ENCODE assay signal across 16 cellular contexts in genomic region chr12:78290606-78291345, GRCh38.
DNase-seq lines count a peak whose midpoint lies in the region; FAIRE-seq and TF ChIP-seq lines count a peak whose summit lies in the region.
"Had no signal": no experiment of that assay in that cellular context is flagged by ENCODE, and none has a peak within 500 bp of the region (broad histone marks: within the 10 kb centered on the region; RNA-seq: fewer than 3 reads in every experiment).

No MANE protein-coding gene starts in this region.

- H3K9ac ChIP-seq in astrocyte (ENCODE audit: low read length) = peak overlapping the region; percentile 44

- H3K27ac ChIP-seq in astrocyte (ENCODE audit: low read depth, low read length) (peak overlapping the region; percentile 85), hepatocyte (peak overlapping the region; percentile 27)
- H3K27ac ChIP-seq: lower lobe of right lung had no signal

- peaks cover 13% of the 10 kb centered on the region for H3K4me1 ChIP-seq in astrocyte (ENCODE audit: insufficient read depth, low read length)
- peaks cover 6% of the 10 kb centered on the region for H3K4me1 ChIP-seq in hepatocyte (ENCODE audit: insufficient read depth)

- H3K27me3 ChIP-seq in astrocyte (ENCODE audit: insufficient read depth, low read length) (no peaks in the 10 kb centered on the region), hepatocyte (no peaks in the 10 kb centered on the region)

- H3K9me3 ChIP-seq in astrocyte (ENCODE audit: insufficient read depth, low read depth, low read length) (no peaks in the 10 kb centered on the region), hepatocyte (ENCODE audit: low read depth) (no peaks in the 10 kb centered on the region)
- H3K9me3 ChIP-seq: lower lobe of right lung had no signal

- H3K4me3 Mint-ChIP-seq in astrocyte (ENCODE audit: unreplicated experiment) = no peak overlapping the region
- peak overlapping the region; percentile 30 for H3K4me3 Mint-ChIP-seq in type B pancreatic cell
- H3K4me3 Mint-ChIP-seq: activated CD4-positive, alpha-beta T cell treated with anti-CD3 and anti-CD28 coated beads, Interleukin-2, amount 10 ng/mL, durations not matched to agents 24 days and 14 days; central memory CD8-positive, alpha-beta T cell; stimulated activated naive CD8-positive, alpha-beta T cell treated with anti-CD3 and anti-CD28 coated beads, Interleukin-15, Interleukin-2, amounts not matched to agents 100 ng/mL and 50 ng/mL, for 24 hours had no signal

- H3K4me2 ChIP-seq in astrocyte (ENCODE audit: low read length) (peak overlapping the region; percentile 69), hepatocyte (no peak overlapping the region)

- no peaks in the 10 kb centered on the region for H3K9me3 Mint-ChIP-seq in astrocyte (ENCODE audit: unreplicated experiment)
- no peaks in the 10 kb centered on the region for H3K9me3 Mint-ChIP-seq in type B pancreatic cell
- H3K9me3 Mint-ChIP-seq: activated CD4-positive, alpha-beta T cell treated with anti-CD3 and anti-CD28 coated beads, Interleukin-2, amount 10 ng/mL, durations not matched to agents 24 days and 14 days had no signal

- H3K27me3 Mint-ChIP-seq in astrocyte (ENCODE audit: low read depth, unreplicated experiment) = no peaks in the 10 kb centered on the region
- H3K27me3 Mint-ChIP-seq in type B pancreatic cell = no peaks in the 10 kb centered on the region
- H3K27me3 Mint-ChIP-seq: activated CD4-positive, alpha-beta T cell treated with anti-CD3 and anti-CD28 coated beads, Interleukin-2, amount 10 ng/mL, durations not matched to agents 24 days and 14 days; central memory CD8-positive, alpha-beta T cell; stimulated activated naive CD8-positive, alpha-beta T cell treated with anti-CD3 and anti-CD28 coated beads, Interleukin-15, Interleukin-2, amounts not matched to agents 100 ng/mL and 50 ng/mL, for 24 hours had no signal

- H3K36me3 ChIP-seq in astrocyte (ENCODE audit: insufficient read depth, low read length) = no peaks in the 10 kb centered on the region
- H3K36me3 ChIP-seq in hepatocyte (replicated peaks; ENCODE audit: insufficient read depth, low read depth) = no peaks in the 10 kb centered on the region
- H3K36me3 ChIP-seq: lower lobe of right lung had no signal

- FAIRE-seq in astrocyte (lab: Jason Lieb, UNC) = peak; percentile 49

- DNase-seq in HS-27A (ENCODE audit: low read depth) (peak; percentile 72), astrocyte (ENCODE audit: low read depth) (peak; percentile 89), hepatocyte (ENCODE audit: low spot score) (peak; percentile 11), type B pancreatic cell (ENCODE audit: extremely low spot score, unreplicated experiment) (no peak), NCI-H2029 (lab: John Stamatoyannopoulos, UW) (no peak), cortex of kidney (lab: John Stamatoyannopoulos, UW) (no peak), COR-L47 (lab: John Stamatoyannopoulos, UW) (no peak)
- DNase-seq: activated CD4-positive, alpha-beta T cell treated with anti-CD3 and anti-CD28 coated beads, Interleukin-2, amount 10 ng/mL, durations not matched to agents 24 days and 14 days; DMS79; lower lobe of right lung; NCI-H1092 treated with DMSO at 0.1 percent for 48 hours; NCI-H82; stimulated activated CD4-positive, alpha-beta T cell treated with anti-CD3 and anti-CD28 coated beads, Interleukin-4, amount 100 ng/mL, for 1 hour had no signal

- H3K79me2 ChIP-seq in astrocyte (ENCODE audit: insufficient read depth, low read length) (no peaks in the 10 kb centered on the region), hepatocyte (no peaks in the 10 kb centered on the region)

- TF ChIP-seq CTCF in astrocyte (IDR thresholded peaks at IDR 0.05; ENCODE audit: insufficient read depth, low read depth, low read length) (no peak), hepatocyte (IDR thresholded peaks at IDR 0.05; ENCODE audit: poor library complexity) (no peak), type B pancreatic cell (conservative IDR thresholded peaks at IDR 0.05) (no peak)

- no peaks in the 10 kb centered on the region for H4K20me1 ChIP-seq in astrocyte (ENCODE audit: insufficient read depth, low read length)
- H4K20me1 ChIP-seq in hepatocyte (ENCODE audit: insufficient read depth, poor library complexity, severe bottlenecking) = no peaks in the 10 kb centered on the region

- peak overlapping the region; percentile 61 for H2AFZ ChIP-seq in astrocyte (ENCODE audit: low read depth, low read length)
- peak overlapping the region; percentile 11 for H2AFZ ChIP-seq in hepatocyte

- H3K4me1 Mint-ChIP-seq in astrocyte (ENCODE audit: low read depth, unreplicated experiment) (peaks cover 5% of the 10 kb centered on the region), type B pancreatic cell (ENCODE audit: unreplicated experiment) (peaks cover 32% of the 10 kb centered on the region)
- H3K4me1 Mint-ChIP-seq: activated CD4-positive, alpha-beta T cell treated with anti-CD3 and anti-CD28 coated beads, Interleukin-2, amount 10 ng/mL, durations not matched to agents 24 days and 14 days; central memory CD8-positive, alpha-beta T cell had no signal

- H3K9me2 ChIP-seq in hepatocyte (replicated peaks; ENCODE audit: insufficient read depth) = no peaks in the 10 kb centered on the region

- H3K27ac Mint-ChIP-seq in astrocyte (ENCODE audit: unreplicated experiment) = peak overlapping the region; percentile 78
- H3K27ac Mint-ChIP-seq in type B pancreatic cell = peak overlapping the region; percentile 19
- H3K27ac Mint-ChIP-seq: activated CD4-positive, alpha-beta T cell treated with anti-CD3 and anti-CD28 coated beads, Interleukin-2, amount 10 ng/mL, durations not matched to agents 24 days and 14 days; activated T-helper 2 cell treated with anti-CD3 and anti-CD28 coated beads, Interferon-gamma antibody, Interleukin-2, Interleukin-4, amounts not matched to agents 10 μg/mL and 5 μg/mL and 100 μg/mL, durations not matched to agents 14 hours and 24 hours and 36 hours; stimulated activated naive CD8-positive, alpha-beta T cell treated with anti-CD3 and anti-CD28 coated beads, Interleukin-15, Interleukin-2, amounts not matched to agents 100 ng/mL and 50 ng/mL, for 24 hours had no signal

- H3K36me3 Mint-ChIP-seq in astrocyte (ENCODE audit: low read depth, unreplicated experiment) (no peaks in the 10 kb centered on the region), type B pancreatic cell (no peaks in the 10 kb centered on the region)

- H3K4me3 ChIP-seq in astrocyte (ENCODE audit: insufficient read depth, low read depth, low read length) (no peak overlapping the region), hepatocyte (no peak overlapping the region)
- H3K4me3 ChIP-seq: lower lobe of right lung had no signal

- 82% methylated on average over 5 of the region's 5 CpGs for WGBS in hepatocyte (ENCODE audit: low lambda C conversion rate, missing lambda C conversion rate)

Comparison
In these comparisons a context has a peak if more than half of its experiments do, and no peak if none do; other contexts are left out.
1. DNase-seq: peak in HS-27A (single experiment), astrocyte (single experiment) and hepatocyte (single experiment); none in type B pancreatic cell (single experiment), NCI-H2029 (single experiment), cortex of kidney (single experiment) and COR-L47 (single experiment).